6 cellular contexts compared by ENCODE assay signal in the genomic region with DNA sequence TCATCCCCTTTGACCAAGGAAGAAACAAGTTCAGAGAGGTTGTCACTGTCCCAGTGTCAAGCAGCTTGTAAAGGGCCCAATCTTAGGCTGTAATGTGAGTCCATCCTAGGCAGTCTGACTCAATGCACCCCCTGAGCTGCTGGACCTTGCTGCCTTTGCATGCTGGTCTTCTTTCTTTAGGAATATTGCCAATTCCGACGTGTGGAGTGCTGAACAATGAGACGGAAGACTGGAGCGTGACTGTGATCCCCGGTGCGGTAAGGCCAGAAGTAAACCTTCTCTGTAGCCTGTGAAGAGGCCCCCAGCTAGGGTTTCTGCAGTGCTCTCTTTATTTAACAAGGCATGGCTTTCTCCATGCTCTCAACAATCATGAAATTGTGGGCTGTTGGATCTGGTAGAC. TPM values are rescaled to one million over a fixed set of nuclear protein-coding genes. Genes with fewer than 3 reads are reported as not detected.
A peak's percentile ranks its signal among the peaks of the same experiment; 100 is the strongest.
DNase-seq lines count a peak whose midpoint lies in the region; ATAC-seq and TF ChIP-seq lines count a peak whose summit lies in the region.

No MANE protein-coding gene starts in this region.

- no peak overlapping the region for H4K12ac ChIP-seq in trophoblast cell (ENCODE audit: low read depth, low read length)

- intact Hi-C loops in breast epithelium (cut with DNase I; ENCODE audit: low total_unique reads): no loop called here

- peak overlapping the region; percentile 82 for H3K4me3 ChIP-seq in HUES64 (ENCODE audit: low read length)
- H3K4me3 ChIP-seq in breast epithelium: peak overlapping the region; percentile 79 to 91 (median 89)
- no peak overlapping the region for H3K4me3 ChIP-seq in trophoblast cell (ENCODE audit: low read depth, low read length)

- H2BK12ac ChIP-seq in trophoblast cell (ENCODE audit: low read length): no peak overlapping the region

- no peak overlapping the region for H4K8ac ChIP-seq in trophoblast cell (ENCODE audit: low read depth, low read length)

- TF ChIP-seq CTCF in breast epithelium (IDR thresholded peaks at IDR 0.05): no peak

- no peak overlapping the region for H4K91ac ChIP-seq in trophoblast cell (ENCODE audit: low read depth, low read length)

- H3K4ac ChIP-seq in trophoblast cell (ENCODE audit: low read depth, low read length): no peak overlapping the region

- H2BK5ac ChIP-seq in trophoblast cell (ENCODE audit: low read depth, low read length, poor library complexity): no peak overlapping the region

- no peak overlapping the region for H3K18ac ChIP-seq in trophoblast cell (ENCODE audit: low read length)

- no peak overlapping the region for H3K14ac ChIP-seq in trophoblast cell (ENCODE audit: low read length)

- H3K79me2 ChIP-seq in trophoblast cell (ENCODE audit: control insufficient read depth, insufficient read depth, low read length, poor library complexity): peaks cover 4% of the 10 kb centered on the region

- TF ChIP-seq POLR2A in breast epithelium (IDR thresholded peaks at IDR 0.05): no peak

- ATAC-seq in HG03159 (IDR thresholded peaks at IDR 0.05; ENCODE audit: unreplicated experiment): no peak
- no peak for ATAC-seq in GM18870 (IDR thresholded peaks at IDR 0.05; ENCODE audit: unreplicated experiment)
- ATAC-seq in GM19324 (IDR thresholded peaks at IDR 0.05; ENCODE audit: low FRiP score, unreplicated experiment): no peak

- H3K27me3 ChIP-seq in HUES64 (ENCODE audit: insufficient read depth, low read length): no peaks in the 10 kb centered on the region
- no peaks in the 10 kb centered on the region for H3K27me3 ChIP-seq in breast epithelium
- no peaks in the 10 kb centered on the region for H3K27me3 ChIP-seq in trophoblast cell (ENCODE audit: insufficient read depth, low read length)

- no peak overlapping the region for H2AK5ac ChIP-seq in trophoblast cell (ENCODE audit: low read length)

- H3K9me3 ChIP-seq in HUES64 (ENCODE audit: insufficient read depth, low read depth, low read length) (no peaks in the 10 kb centered on the region), breast epithelium (no peaks in the 10 kb centered on the region), trophoblast cell (ENCODE audit: insufficient read depth, low read depth, low read length) (no peaks in the 10 kb centered on the region)

- no peak overlapping the region for H2BK120ac ChIP-seq in trophoblast cell (ENCODE audit: insufficient read depth, low read length, poor library complexity)

- H3K9ac ChIP-seq in HUES64 (ENCODE audit: low read depth, low read length) (0 out of 2 replicates have a peak overlapping the region, but pooled peaks have one; percentile 68), trophoblast cell (ENCODE audit: low read length) (no peak overlapping the region)

- H3K4me1 ChIP-seq in HUES64 (ENCODE audit: insufficient read depth, low read length): peaks cover 4% of the 10 kb centered on the region; the same call in 1 of the 2 replicates
- H3K4me1 ChIP-seq in breast epithelium: peaks cover 0 to 4% of the 10 kb centered on the region in 2 donors
- H3K4me1 ChIP-seq in trophoblast cell (ENCODE audit: control insufficient read depth in 1 of 2, insufficient read depth in 2 of 2, low read length in 2 of 2): peaks cover 3 to 6% of the 10 kb centered on the region in 2 experiments

- no peak overlapping the region for H2AFZ ChIP-seq in trophoblast cell (ENCODE audit: insufficient read depth, low read length, poor library complexity)

- peaks cover 2% of the 10 kb centered on the region for H3K79me1 ChIP-seq in trophoblast cell (ENCODE audit: low read length)

- no peak overlapping the region for H3K27ac ChIP-seq in HUES64 (ENCODE audit: low read depth, low read length)
- H3K27ac ChIP-seq in breast epithelium: no peak overlapping the region
- H3K27ac ChIP-seq in trophoblast cell (ENCODE audit: low read depth, low read length): no peak overlapping the region

- peaks cover 7% of the 10 kb centered on the region; the same call in 1 of the 2 replicates for H3K36me3 ChIP-seq in HUES64 (ENCODE audit: insufficient read depth, low read length)
- no peaks in the 10 kb centered on the region for H3K36me3 ChIP-seq in breast epithelium
- peaks cover 13 to 14% of the 10 kb centered on the region in 2 experiments for H3K36me3 ChIP-seq in trophoblast cell (ENCODE audit: control insufficient read depth in 1 of 2, insufficient read depth in 2 of 2, low read length in 2 of 2)

- 92% methylated on average over 6 of the region's 6 CpGs for WGBS in HUES64
- WGBS in trophoblast cell (ENCODE audit: extremely low coverage, insufficient coverage, insufficient read length): no CpG with 5 or more reads among the region's 6 CpGs

- no peak overlapping the region for H3K23ac ChIP-seq in trophoblast cell (ENCODE audit: low read length)

- no peak for DNase-seq in breast epithelium (ENCODE audit: low spot score in 2 of 2)
- DNase-seq in trophoblast cell: no peak

- peak overlapping the region; percentile 81 for H3K4me2 ChIP-seq in trophoblast cell (ENCODE audit: low read length)

RNA-seq across cellular contexts. Expression of gene TCTN2, which starts 1.0 kb away (rescaled TPM):
- 4.5 TPM for polyA plus RNA-seq in HUES64 (2013, experiment 1 of 2)
- 7.2 TPM for polyA plus RNA-seq in HUES64 (2013, experiment 2 of 2)
- 10 to 100 TPM; 11.5 to 22.2 (median 13.1) TPM for total RNA-seq in breast epithelium
- 7.2 and 7.3 TPM in 2 replicates for polyA plus RNA-seq in trophoblast cell (2013)

RNA-seq across cellular contexts. Expression of gene GTF2H3, which starts 38.2 kb away (rescaled TPM):
- polyA plus RNA-seq in HUES64 (2013, experiment 1 of 2): 19.9 TPM
- polyA plus RNA-seq in HUES64 (2013, experiment 2 of 2): 21.0 TPM
- total RNA-seq in breast epithelium: 10 to 100 TPM; 13.0 to 28.1 (median 23.3) TPM
- polyA plus RNA-seq in trophoblast cell (2013): 20.7 and 21.6 TPM in 2 replicates

RNA-seq across cellular contexts. Expression of gene EIF2B1, which starts 38.4 kb away (rescaled TPM):
- 36.5 TPM for polyA plus RNA-seq in HUES64 (2013, experiment 1 of 2)
- 33.7 TPM for polyA plus RNA-seq in HUES64 (2013, experiment 2 of 2)
- total RNA-seq in breast epithelium: 100 to 1,000 TPM; 133 to 162 (median 147) TPM
- polyA plus RNA-seq in trophoblast cell (2013): 29.6 and 30.3 TPM in 2 replicates

RNA-seq across cellular contexts. Expression of gene ATP6V0A2, which starts 40.3 kb away (rescaled TPM):
- polyA plus RNA-seq in HUES64 (2013, experiment 1 of 2): 24.9 TPM
- 23.9 TPM for polyA plus RNA-seq in HUES64 (2013, experiment 2 of 2)
- total RNA-seq in breast epithelium: 10 to 100 TPM; 23.0 to 27.7 (median 26.2) TPM
- 9.9 and 10.0 TPM in 2 replicates for polyA plus RNA-seq in trophoblast cell (2013)
